In the genomic region with DNA sequence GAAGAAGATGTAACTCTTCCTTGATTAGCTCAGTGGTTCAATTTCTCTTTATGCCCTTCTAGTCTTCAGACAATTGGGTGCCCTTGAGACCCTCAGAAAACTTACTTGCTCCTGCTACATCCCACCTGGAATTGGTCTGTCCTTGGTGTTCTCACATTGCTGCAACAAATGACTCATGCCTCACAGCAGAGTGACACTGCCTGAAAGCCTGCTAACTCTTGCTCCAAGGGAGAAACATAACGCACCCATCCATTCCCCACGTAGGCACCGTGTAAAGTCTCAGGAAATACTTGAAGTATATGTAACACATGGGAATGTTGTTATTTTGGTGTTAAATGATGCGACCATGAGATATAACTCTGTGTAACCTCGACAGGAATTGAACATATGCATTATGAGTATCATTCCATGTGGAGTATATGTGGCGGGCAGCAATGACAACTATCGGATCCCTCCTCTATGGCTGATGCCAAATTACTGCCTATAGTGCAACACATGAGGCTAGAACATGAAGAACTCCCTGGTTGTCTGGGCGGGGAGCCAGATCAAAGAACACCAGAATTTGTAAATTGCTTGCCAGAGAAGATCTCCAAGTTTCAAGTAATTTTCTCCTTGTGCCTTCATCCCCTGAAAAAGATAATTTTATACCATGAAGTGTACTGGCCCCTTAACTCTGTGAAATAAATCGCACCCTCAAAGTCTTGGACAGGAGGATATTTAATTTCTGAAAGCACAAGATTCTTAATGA, we compare ENCODE assay signal across 17 cellular contexts.
DNase-seq lines count a peak whose midpoint lies in the region; ATAC-seq and TF ChIP-seq lines count a peak whose summit lies in the region.
"Had no signal": no experiment of that assay in that cellular context is flagged by ENCODE, and none has a peak within 500 bp of the region (broad histone marks: within the 10 kb centered on the region; RNA-seq: fewer than 3 reads in every experiment).

No MANE protein-coding gene starts in this region.

- TF ChIP-seq CTCF in GM12875 (IDR thresholded peaks at IDR 0.05; ENCODE audit: borderline replicate concordance, insufficient read depth, low read depth, low read length) (no peak), colonic mucosa (IDR thresholded peaks at IDR 0.05) (no peak), spleen (IDR thresholded peaks at IDR 0.05 in 8 of 11, conservative IDR thresholded peaks at IDR 0.05 in 3 of 11) (no peak)

- no peaks in the 10 kb centered on the region for H3K9me3 ChIP-seq in colonic mucosa
- no peaks in the 10 kb centered on the region for H3K9me3 ChIP-seq in trophoblast cell (ENCODE audit: insufficient read depth, low read depth, low read length)
- H3K9me3 ChIP-seq in spleen: no peaks in the 10 kb centered on the region
- H3K9me3 ChIP-seq: heart left ventricle, left lung, tibial artery had no signal

- no peak for ATAC-seq in GM19397 (IDR thresholded peaks at IDR 0.05; ENCODE audit: unreplicated experiment)

- no peak overlapping the region for H2AFZ ChIP-seq in trophoblast cell (ENCODE audit: insufficient read depth, low read length, poor library complexity)
- H2AFZ ChIP-seq: neural progenitor cell had no signal

- no peak overlapping the region for H2BK5ac ChIP-seq in trophoblast cell (ENCODE audit: low read depth, low read length, poor library complexity)

- no peak for TF ChIP-seq POLR2A in spleen (IDR thresholded peaks at IDR 0.05)

- H3K4me3 Mint-ChIP-seq in activated T-helper 1 cell treated with anti-CD3 and anti-CD28 coated beads, Interleukin-12 subunit alpha, Interleukin-12 subunit beta, Interleukin-2, Interleukin-4 antibody, amounts not matched to agents 30 ng/mL and 10 ng/mL and 1 ng/mL, durations not matched to agents 14 hours and 24 hours and 36 hours: no peak overlapping the region
- H3K4me3 Mint-ChIP-seq: activated CD4-positive, alpha-beta memory T cell treated with anti-CD3 and anti-CD28 coated beads, Interleukin-2, amount 10 ng/mL, durations not matched to agents 7 days and 5 days; neural progenitor cell; T-helper 1 cell treated with Interleukin-12 subunit alpha and Interleukin-12 subunit beta and Interleukin-4 antibody, amounts not matched to agents 30 μg/mL and 1 μg/mL, for 36 hours had no signal

- no peak overlapping the region for H4K8ac ChIP-seq in trophoblast cell (ENCODE audit: low read depth, low read length)

- H3K9ac ChIP-seq in colonic mucosa (ENCODE audit: low read depth in 2 of 2, low read length in 2 of 2): no peak overlapping the region
- H3K9ac ChIP-seq in trophoblast cell (ENCODE audit: low read length): no peak overlapping the region
- H3K9ac ChIP-seq: neural progenitor cell had no signal

- intact Hi-C loops in colonic mucosa (cut with DNase I): no loop called here
- intact Hi-C loops in activated T-helper 1 cell treated with anti-CD3 and anti-CD28 coated beads, Interleukin-12 subunit alpha, Interleukin-12 subunit beta, Interleukin-2, Interleukin-4 antibody, amounts not matched to agents 30 ng/mL and 10 ng/mL and 1 ng/mL, durations not matched to agents 14 hours and 24 hours and 36 hours (cut with micrococcal nuclease): no loop called here
- intact Hi-C loops in spleen (cut with DNase I; ENCODE audit: low total_unique reads): no loop called here

- H3K79me2 ChIP-seq in trophoblast cell (ENCODE audit: control insufficient read depth, insufficient read depth, low read length, poor library complexity): no peaks in the 10 kb centered on the region

- H3K4me3 ChIP-seq in GM12875 (ENCODE audit: low read depth, low read length) (peak overlapping the region; percentile 16), colonic mucosa (peak overlapping the region; percentile 35), trophoblast cell (ENCODE audit: low read depth, low read length) (no peak overlapping the region), spleen (peak overlapping the region in 4 of 8 donors; percentile 20 to 68 (median 40))
- H3K4me3 ChIP-seq: neural progenitor cell, tibial artery had no signal

- WGBS in trophoblast cell (ENCODE audit: extremely low coverage, insufficient coverage, insufficient read length): no CpG with 5 or more reads among the region's 9 CpGs
- 56 to 94% (median 92%) methylated on average over 9 of the region's 9 CpGs for WGBS in spleen, 5 donors

- H3K18ac ChIP-seq in trophoblast cell (ENCODE audit: low read length): no peak overlapping the region

- no peak overlapping the region for H2BK120ac ChIP-seq in trophoblast cell (ENCODE audit: insufficient read depth, low read length, poor library complexity)

- peaks cover 22% of the 10 kb centered on the region for H3K36me3 Mint-ChIP-seq in activated T-helper 1 cell treated with anti-CD3 and anti-CD28 coated beads, Interleukin-12 subunit alpha, Interleukin-12 subunit beta, Interleukin-2, Interleukin-4 antibody, amounts not matched to agents 30 ng/mL and 10 ng/mL and 1 ng/mL, durations not matched to agents 14 hours and 24 hours and 36 hours (ENCODE audit: low read depth)

- H3K27ac ChIP-seq in colonic mucosa: no peak overlapping the region
- H3K27ac ChIP-seq in trophoblast cell (ENCODE audit: low read depth, low read length): no peak overlapping the region
- H3K27ac ChIP-seq in spleen: peak overlapping the region in 4 of 8 donors; percentile 22 to 85 (median 64)
- H3K27ac ChIP-seq: neural progenitor cell, tibial artery had no signal

- peaks cover 6% of the 10 kb centered on the region for H3K27me3 ChIP-seq in colonic mucosa
- no peaks in the 10 kb centered on the region for H3K27me3 ChIP-seq in trophoblast cell (ENCODE audit: insufficient read depth, low read length)
- H3K27me3 ChIP-seq in spleen (replicated peaks in 1 of 7): peaks cover 0 to 10% (median 0%) of the 10 kb centered on the region in 7 donors
- H3K27me3 ChIP-seq: neural progenitor cell, tibial artery had no signal

- no peak overlapping the region for H2AK5ac ChIP-seq in trophoblast cell (ENCODE audit: low read length)

- H3K4me2 ChIP-seq in trophoblast cell (ENCODE audit: low read length): no peak overlapping the region
- H3K4me2 ChIP-seq: neural progenitor cell had no signal

- H3K36me3 ChIP-seq in colonic mucosa (no peaks in the 10 kb centered on the region), trophoblast cell (ENCODE audit: control insufficient read depth in 1 of 2, insufficient read depth in 2 of 2, low read length in 2 of 2) (peaks cover 0 to 2% of the 10 kb centered on the region in 2 experiments), spleen (no peaks in the 10 kb centered on the region)
- H3K36me3 ChIP-seq: heart left ventricle, left lung, tibial artery had no signal

- H3K27me3 Mint-ChIP-seq in activated T-helper 1 cell treated with anti-CD3 and anti-CD28 coated beads, Interleukin-12 subunit alpha, Interleukin-12 subunit beta, Interleukin-2, Interleukin-4 antibody, amounts not matched to agents 30 ng/mL and 10 ng/mL and 1 ng/mL, durations not matched to agents 14 hours and 24 hours and 36 hours (ENCODE audit: insufficient read depth): no peaks in the 10 kb centered on the region
- H3K27me3 Mint-ChIP-seq: activated CD4-positive, alpha-beta memory T cell treated with anti-CD3 and anti-CD28 coated beads, Interleukin-2, amount 10 ng/mL, durations not matched to agents 7 days and 5 days had no signal

- H4K91ac ChIP-seq in trophoblast cell (ENCODE audit: low read depth, low read length): no peak overlapping the region

- H3K9me3 Mint-ChIP-seq in activated T-helper 1 cell treated with anti-CD3 and anti-CD28 coated beads, Interleukin-12 subunit alpha, Interleukin-12 subunit beta, Interleukin-2, Interleukin-4 antibody, amounts not matched to agents 30 ng/mL and 10 ng/mL and 1 ng/mL, durations not matched to agents 14 hours and 24 hours and 36 hours: no peaks in the 10 kb centered on the region
- H3K9me3 Mint-ChIP-seq: activated CD4-positive, alpha-beta memory T cell treated with anti-CD3 and anti-CD28 coated beads, Interleukin-2, amount 10 ng/mL, durations not matched to agents 7 days and 5 days; neural progenitor cell; T-helper 1 cell treated with Interleukin-12 subunit alpha and Interleukin-12 subunit beta and Interleukin-4 antibody, amounts not matched to agents 30 μg/mL and 1 μg/mL, for 36 hours had no signal

- no peak overlapping the region for H4K12ac ChIP-seq in trophoblast cell (ENCODE audit: low read depth, low read length)

- no peak overlapping the region for H3K14ac ChIP-seq in trophoblast cell (ENCODE audit: low read length)

- DNase-seq in NCI-H2196 treated with DMSO at 0.1 percent for 48 hours (lab: John Stamatoyannopoulos, UW; ENCODE audit: unreplicated experiment) (peak; percentile 14), colonic mucosa (no peak), trophoblast cell (peak; percentile 54 to 93), NCI-H446 treated with DMSO at 0.1 percent for 48 hours (lab: John Stamatoyannopoulos, UW) (no peak), spleen (no peak)
- no peak for DNase-seq in activated T-helper 1 cell treated with anti-CD3 and anti-CD28 coated beads, Interleukin-12 subunit alpha, Interleukin-12 subunit beta, Interleukin-2, Interleukin-4 antibody, amounts not matched to agents 30 ng/mL and 10 ng/mL and 1 ng/mL, durations not matched to agents 14 hours and 24 hours and 36 hours (ENCODE audit: low spot score)
- DNase-seq: activated CD4-positive, alpha-beta memory T cell treated with anti-CD3 and anti-CD28 coated beads, Interleukin-2, amount 10 ng/mL, durations not matched to agents 7 days and 5 days; KG1; NCI-H2081 treated with DMSO at 0.1 percent for 48 hours; stimulated activated CD4-positive, alpha-beta T cell treated with anti-CD3 and anti-CD28 coated beads, Interleukin-12 subunit alpha, Interleukin-12 subunit beta, amount 100 ng/mL, for 4 hours; tibial artery had no signal

- no peak overlapping the region for H3K23ac ChIP-seq in trophoblast cell (ENCODE audit: low read length)

- no peaks in the 10 kb centered on the region for H3K4me1 Mint-ChIP-seq in activated T-helper 1 cell treated with anti-CD3 and anti-CD28 coated beads, Interleukin-12 subunit alpha, Interleukin-12 subunit beta, Interleukin-2, Interleukin-4 antibody, amounts not matched to agents 30 ng/mL and 10 ng/mL and 1 ng/mL, durations not matched to agents 14 hours and 24 hours and 36 hours (ENCODE audit: low read depth)
- H3K4me1 Mint-ChIP-seq: activated CD4-positive, alpha-beta memory T cell treated with anti-CD3 and anti-CD28 coated beads, Interleukin-2, amount 10 ng/mL, durations not matched to agents 7 days and 5 days; neural progenitor cell had no signal

- H3K4me1 ChIP-seq in colonic mucosa (no peaks in the 10 kb centered on the region), trophoblast cell (ENCODE audit: control insufficient read depth in 1 of 2, insufficient read depth in 2 of 2, low read length in 2 of 2) (no peaks in the 10 kb centered on the region), spleen (peaks cover 0 to 5% (median 0%) of the 10 kb centered on the region in 6 donors)
- H3K4me1 ChIP-seq: left lung, neural progenitor cell had no signal

- no peaks in the 10 kb centered on the region for H3K79me1 ChIP-seq in trophoblast cell (ENCODE audit: low read length)

- H2BK12ac ChIP-seq in trophoblast cell (ENCODE audit: low read length): no peak overlapping the region

- no peak overlapping the region for H3K27ac Mint-ChIP-seq in activated T-helper 1 cell treated with anti-CD3 and anti-CD28 coated beads, Interleukin-12 subunit alpha, Interleukin-12 subunit beta, Interleukin-2, Interleukin-4 antibody, amounts not matched to agents 30 ng/mL and 10 ng/mL and 1 ng/mL, durations not matched to agents 14 hours and 24 hours and 36 hours
- H3K27ac Mint-ChIP-seq: activated CD4-positive, alpha-beta memory T cell treated with anti-CD3 and anti-CD28 coated beads, Interleukin-2, amount 10 ng/mL, durations not matched to agents 7 days and 5 days; neural progenitor cell; T-helper 1 cell treated with Interleukin-12 subunit alpha and Interleukin-12 subunit beta and Interleukin-4 antibody, amounts not matched to agents 30 μg/mL and 1 μg/mL, for 36 hours had no signal

- no peak overlapping the region for H3K4ac ChIP-seq in trophoblast cell (ENCODE audit: low read depth, low read length)

Comparison
In these comparisons a context has a peak if more than half of its experiments do, and no peak if none do; other contexts are left out.
1. DNase-seq: peak in NCI-H2196 treated with DMSO at 0.1 percent for 48 hours (single experiment) and trophoblast cell (2 of 2); none in colonic mucosa (single experiment), NCI-H446 treated with DMSO at 0.1 percent for 48 hours (single experiment), activated T-helper 1 cell treated with anti-CD3 and anti-CD28 coated beads, Interleukin-12 subunit alpha, Interleukin-12 subunit beta, Interleukin-2, Interleukin-4 antibody, amounts not matched to agents 30 ng/mL and 10 ng/mL and 1 ng/mL, durations not matched to agents 14 hours and 24 hours and 36 hours (single experiment) and spleen (single experiment).